In genomic region chr5:119171686-119172085, GRCh38 we compare ENCODE assay signal across 15 cellular contexts.
A peak's percentile ranks its signal among the peaks of the same experiment; 100 is the strongest.
DNase-seq lines count a peak whose midpoint lies in the region; ATAC-seq, FAIRE-seq and TF ChIP-seq lines count a peak whose summit lies in the region.
"Had no signal": no experiment of that assay in that cellular context is flagged by ENCODE, and none has a peak within 500 bp of the region (broad histone marks: within the 10 kb centered on the region; RNA-seq: fewer than 3 reads in every experiment).

No MANE protein-coding gene starts in this region.

- H3K9me3 Mint-ChIP-seq in GM23338, result no peaks in the 10 kb centered on the region
- H3K9me3 Mint-ChIP-seq: CD4-positive, alpha-beta memory T cell; H9 had no signal

- no peak overlapping the region for H2AFZ ChIP-seq in GM23338

- DNase-seq in GM23338 (ENCODE audit: low spot score) (no peak), mucosa of descending colon (no peak), tibial artery (no peak), ureter (ENCODE audit: low spot score) (no peak), germinal center (ENCODE audit: low spot score) (no peak)
- DNase-seq: BE2C; CD4-positive, alpha-beta memory T cell; DMS79; GOT3; H9 had no signal

- TF ChIP-seq CTCF in GM23338 (conservative IDR thresholded peaks at IDR 0.05; ENCODE audit: low read depth in 2 of 2) (no peak), HEK293 (tag by site-specific recombination; IDR thresholded peaks at IDR 0.05) (no peak), mucosa of descending colon (IDR thresholded peaks at IDR 0.05) (no peak), tibial artery (IDR thresholded peaks at IDR 0.05) (no peak)

- ATAC-seq in GM23338 (no peak), mucosa of descending colon (peak; percentile 56)
- ATAC-seq: A549, GM12878 had no signal

- CTCF ChIA-PET in HEK293 (lab: Yijun Ruan, JAX), result no interaction called here

- H3K36me3 Mint-ChIP-seq in GM23338 (ENCODE audit: low read depth), result peaks cover 3% of the 10 kb centered on the region; the same call in 1 of the 3 replicates

- H3K9me3 ChIP-seq in HEK293 (ENCODE audit: control insufficient read depth, insufficient read depth, low read depth, low read length) (no peaks in the 10 kb centered on the region), mucosa of descending colon (no peaks in the 10 kb centered on the region), tibial artery (no peaks in the 10 kb centered on the region)
- H3K9me3 ChIP-seq: A549, BE2C had no signal

- no peak overlapping the region for H3K4me2 ChIP-seq in GM23338
- H3K4me2 ChIP-seq: A549 had no signal

- H3K27ac Mint-ChIP-seq in GM23338, result peak overlapping the region; percentile 71; the same call in 1 of the 2 replicates
- H3K27ac Mint-ChIP-seq: CD4-positive, alpha-beta memory T cell; H9 had no signal

- intact Hi-C loops in mucosa of descending colon (cut with DNase I, micrococcal nuclease) (no loop called here), tibial artery (cut with DNase I; ENCODE audit: low total_unique reads) (loop anchor here (2.0 kb wide), 1 partner anchor 51 kb away; no protein-coding TSS in a partner anchor)

- H3K27me3 Mint-ChIP-seq in GM23338 (ENCODE audit: insufficient read depth, low read depth, poor library complexity), result no peaks in the 10 kb centered on the region
- H3K27me3 Mint-ChIP-seq: CD4-positive, alpha-beta memory T cell had no signal

- H3K4me3 ChIP-seq in GM23338, result no peak overlapping the region
- H3K4me3 ChIP-seq in HEK293 (ENCODE audit: low read depth, low read length), result no peak overlapping the region
- H3K4me3 ChIP-seq in mucosa of descending colon, result no peak overlapping the region
- no peak overlapping the region for H3K4me3 ChIP-seq in tibial artery
- H3K4me3 ChIP-seq: A549, GM12878 had no signal

- peak; percentile 60 for FAIRE-seq in endometrium (lab: Jason Lieb, UNC)
- FAIRE-seq: A549, GM12878 had no signal

- POLR2A ChIA-PET in HEK293 (lab: Yijun Ruan, JAX), result no interaction called here

- H3K4me3 Mint-ChIP-seq in GM23338, result no peak overlapping the region
- H3K4me3 Mint-ChIP-seq: CD4-positive, alpha-beta memory T cell; H9 had no signal

- H3F3A ChIP-seq in GM23338 (replicated peaks; ENCODE audit: low read depth), result no peaks in the 10 kb centered on the region

- no peaks in the 10 kb centered on the region for H4K20me1 ChIP-seq in GM23338 (replicated peaks; ENCODE audit: insufficient read depth)

- H3K27me3 ChIP-seq in GM23338 (ENCODE audit: insufficient read depth), result no peaks in the 10 kb centered on the region
- H3K27me3 ChIP-seq in tibial artery, result no peaks in the 10 kb centered on the region
- H3K27me3 ChIP-seq: BE2C had no signal

- H3K36me3 ChIP-seq in GM23338 (ENCODE audit: insufficient read depth) (no peaks in the 10 kb centered on the region), HEK293 (ENCODE audit: control insufficient read depth in 2 of 2, insufficient read depth in 1 of 2, low read length in 2 of 2) (peaks cover 3 to 6% of the 10 kb centered on the region in 2 experiments), mucosa of descending colon (ENCODE audit: low read depth) (no peaks in the 10 kb centered on the region), tibial artery (peaks cover 4 to 10% (median 7%) of the 10 kb centered on the region in 3 donors)
- H3K36me3 ChIP-seq: BE2C had no signal

- H3K9me2 ChIP-seq in GM23338 (ENCODE audit: insufficient read depth), result peaks cover 3% of the 10 kb centered on the region; the same call in 1 of the 2 replicates

- peaks cover 15% of the 10 kb centered on the region; the same call in 2 of the 3 replicates for H3K4me1 Mint-ChIP-seq in GM23338
- H3K4me1 Mint-ChIP-seq: H9 had no signal

- peaks cover 27% of the 10 kb centered on the region for H3K4me1 ChIP-seq in GM23338 (ENCODE audit: insufficient read depth)
- H3K4me1 ChIP-seq in HEK293 (ENCODE audit: control insufficient read depth, insufficient read depth, low read length), result no peaks in the 10 kb centered on the region
- H3K4me1 ChIP-seq in mucosa of descending colon (ENCODE audit: low read depth), result peaks cover 5% of the 10 kb centered on the region
- H3K4me1 ChIP-seq in tibial artery, result no peaks in the 10 kb centered on the region
- H3K4me1 ChIP-seq: A549, BE2C had no signal

- no peaks in the 10 kb centered on the region for H3K79me2 ChIP-seq in GM23338 (replicated peaks; ENCODE audit: insufficient read depth)

- H3K27ac ChIP-seq in GM23338 (ENCODE audit: low read depth) (no peak overlapping the region), HEK293 (ENCODE audit: extremely low read depth, low read depth, low read length) (no peak overlapping the region), tibial artery (no peak overlapping the region)
- H3K27ac ChIP-seq: A549, C4-2B had no signal

TF ChIP-seq in HEK293, 187 proteins besides CTCF, POLR2A, EP300 and RAD21:
- TF ChIP-seq ZNF24 (tag by site-specific recombination; IDR thresholded peaks at IDR 0.05), result no peak
- TF ChIP-seq OSR2 (tag by site-specific recombination; IDR thresholded peaks at IDR 0.05), result peak; percentile 71; the same call in 1 of the 2 replicates
- TF ChIP-seq ZNF488 (tag by site-specific recombination; IDR thresholded peaks at IDR 0.05), result no peak
